24 cellular contexts compared by ENCODE assay signal in the genomic region with DNA sequence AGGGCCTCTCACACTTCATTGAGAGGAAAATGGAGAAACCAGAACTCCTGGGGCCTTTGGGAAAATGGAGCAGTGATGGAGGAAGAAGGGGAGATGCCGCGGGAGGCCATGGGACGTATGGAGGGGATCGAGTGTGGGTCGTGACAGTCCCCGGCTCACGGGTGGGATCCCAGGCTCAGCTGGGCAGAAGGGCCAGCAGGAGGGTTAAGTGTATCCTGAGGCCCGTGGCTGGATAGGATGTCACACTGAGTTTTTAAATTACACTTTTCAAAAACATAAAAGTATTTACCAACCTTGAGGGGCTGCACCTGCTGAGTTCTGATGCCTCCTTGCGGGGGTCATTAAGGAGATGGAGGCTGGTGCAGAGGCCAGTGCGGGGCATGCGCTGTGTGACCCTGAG. TPM values are rescaled to one million over a fixed set of nuclear protein-coding genes. Genes with fewer than 3 reads are reported as not detected.
"Had no signal": no experiment of that assay in that cellular context is flagged by ENCODE, and none has a peak within 500 bp of the region (broad histone marks: within the 10 kb centered on the region; RNA-seq: fewer than 3 reads in every experiment).

No MANE protein-coding gene starts in this region.

- DNase-seq: dermis blood vessel endothelial cell; dorsolateral prefrontal cortex; effector CD4-positive, alpha-beta T cell; effector memory CD4-positive, alpha-beta T cell; erythroblast; esophagus squamous epithelium; foreskin fibroblast; foreskin melanocyte; gastrocnemius medialis; glutamatergic neuron; head of caudate nucleus; heart right ventricle; hippocampal formation; left cardiac atrium; left lung; left ventricle myocardium superior; lower lobe of right lung; mesenchymal stem cell; midbrain; naive thymus-derived CD4-positive, alpha-beta T cell had no signal

- H3K4me3 ChIP-seq: coronary artery, dorsolateral prefrontal cortex, esophagus squamous epithelium, gastrocnemius medialis, heart right ventricle, left lung, lower lobe of right lung had no signal

- H3K4me1 ChIP-seq: esophagus squamous epithelium, gastrocnemius medialis, heart right ventricle, left lung, lower lobe of right lung had no signal

- H3K4me3 Mint-ChIP-seq: naive thymus-derived CD4-positive, alpha-beta T cell had no signal

- H3K9me3 ChIP-seq: esophagus squamous epithelium, gastrocnemius medialis, heart right ventricle, left lung, lower lobe of right lung had no signal

- H3K36me3 ChIP-seq: esophagus squamous epithelium, gastrocnemius medialis, heart right ventricle, left lung, lower lobe of right lung had no signal

- ATAC-seq: gastrocnemius medialis; heart right ventricle; left cardiac atrium; left lung; left ventricle myocardium superior; lower lobe of right lung; naive thymus-derived CD4-positive, alpha-beta T cell had no signal

- H3K27ac ChIP-seq: coronary artery, dorsolateral prefrontal cortex, epithelial cell of prostate, esophagus squamous epithelium, gastrocnemius medialis, heart right ventricle, left lung, lower lobe of right lung had no signal

RNA-seq across cellular contexts. Expression of a gene that starts 41.8 kb away (rescaled TPM):
- total RNA-seq: endothelial cell of umbilical vein, mononuclear cell had no signal
